ENCODE assay signal across 29 cellular contexts in the genomic region with DNA sequence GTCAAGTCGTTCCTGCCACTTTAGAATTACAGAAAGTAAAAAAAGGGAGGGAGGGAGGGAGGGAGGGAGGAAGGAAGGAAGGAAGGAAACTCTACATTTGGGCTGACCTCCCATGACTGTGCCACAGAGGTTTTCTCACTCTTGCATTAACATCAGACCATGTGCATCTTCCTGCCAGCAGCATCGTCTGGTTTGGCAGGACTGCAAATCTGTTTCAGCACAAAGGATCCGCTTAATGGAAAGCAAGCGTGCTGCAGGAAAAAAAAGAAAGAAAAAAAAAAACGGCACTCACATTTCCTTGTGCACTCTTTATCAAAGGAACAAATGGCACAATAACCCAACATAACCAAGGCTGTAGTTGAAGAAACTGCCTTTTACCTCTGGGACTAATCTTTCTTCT.
DNase-seq lines count a peak whose midpoint lies in the region; ATAC-seq and TF ChIP-seq lines count a peak whose summit lies in the region.
"Had no signal": no experiment of that assay in that cellular context is flagged by ENCODE, and none has a peak within 500 bp of the region (broad histone marks: within the 10 kb centered on the region; RNA-seq: fewer than 3 reads in every experiment).

No MANE protein-coding gene starts in this region.

- no peak for TF ChIP-seq RAD21 in SK-N-SH (IDR thresholded peaks at IDR 0.05; ENCODE audit: low read length)

- TF ChIP-seq POLR2A in esophagus muscularis mucosa (IDR thresholded peaks at IDR 0.05; ENCODE audit: low read depth) = no peak

- intact Hi-C loops in esophagus muscularis mucosa (cut with DNase I) = no loop called here

- DNase-seq in SK-N-SH (peak; percentile 55), RPMI7951 (ENCODE audit: low read depth) (peak; percentile 60), esophagus muscularis mucosa (ENCODE audit: extremely low spot score) (peak; percentile 14), coronary artery (ENCODE audit: low spot score) (no peak), NCI-H146 (lab: John Stamatoyannopoulos, UW) (no peak)
- no peak for DNase-seq in stimulated activated naive CD8-positive, alpha-beta T cell treated with anti-CD3 and anti-CD28 coated beads, Interleukin-15, Interleukin-2, amounts not matched to agents 100 U/mL and 50 U/mL, for 24 hours
- DNase-seq: activated CD4-positive, alpha-beta T cell treated with anti-CD3 and anti-CD28 coated beads, Interleukin-2, amount 10 ng/mL, durations not matched to agents 24 days and 14 days; activated naive CD8-positive, alpha-beta T cell treated with anti-CD3 and anti-CD28 coated beads, Interleukin-2, amount 50 U/mL, for 24 hours; activated T-cell treated with anti-CD3 and anti-CD28 coated beads, Interleukin-2, amount 50 U/mL, for 48 hours; brain microvascular endothelial cell; effector CD4-positive, alpha-beta T cell; erythroblast; HCEC 1CT; left lung; MM.1S; NCI-H1417 treated with DMSO at 0.1 percent for 48 hours; NCI-H2171 treated with DMSO at 0.1 percent for 48 hours; NCI-H524; NK-92 treated with Interleukin-12 subunit alpha and Interleukin-12 subunit beta, amount 100 ng/mL, for 24 hours; occipital lobe; PC-9; Right ventricle myocardium superior; stimulated activated naive CD4-positive, alpha-beta T cell; T-helper 9 cell; testis; WERI-Rb-1 had no signal

- H3F3A ChIP-seq in SK-N-SH (replicated peaks; ENCODE audit: insufficient read depth) = no peaks in the 10 kb centered on the region

- H3K27ac ChIP-seq in SK-N-SH (ENCODE audit: low read depth in 2 of 2, low read length in 1 of 2) = peak overlapping the region in 1 of 2 experiments; percentile 55; a peak in 2 of 4 replicates
- no peak overlapping the region for H3K27ac ChIP-seq in esophagus muscularis mucosa (replicated peaks in 1 of 4)
- no peak overlapping the region for H3K27ac ChIP-seq in coronary artery
- H3K27ac ChIP-seq: A549, brain microvascular endothelial cell, left lung, PC-9, testis, WERI-Rb-1 had no signal

- TF ChIP-seq CTCF in SK-N-SH (IDR thresholded peaks at IDR 0.05) (no peak), esophagus muscularis mucosa (IDR thresholded peaks at IDR 0.05) (no peak), coronary artery (IDR thresholded peaks at IDR 0.05) (no peak)

- no peak overlapping the region for H2AFZ ChIP-seq in SK-N-SH (ENCODE audit: low read depth)
- H2AFZ ChIP-seq: PC-9 had no signal

- H3K4me1 ChIP-seq in SK-N-SH (ENCODE audit: control insufficient read depth in 1 of 2, insufficient read depth in 2 of 2, low read depth in 1 of 2, low read length in 1 of 2) (peaks cover 0 to 3% of the 10 kb centered on the region in 2 experiments; a peak in 3 of 4 replicates), esophagus muscularis mucosa (peaks cover 20 to 31% (median 28%) of the 10 kb centered on the region in 4 donors)
- H3K4me1 ChIP-seq: A549, testis had no signal

- no peak overlapping the region for H3K9ac ChIP-seq in SK-N-SH

- no peaks in the 10 kb centered on the region for H3K79me2 ChIP-seq in SK-N-SH (ENCODE audit: insufficient read depth)

- H3K4me3 ChIP-seq in SK-N-SH (ENCODE audit: low read depth in 2 of 2, low read length in 1 of 2) (no peak overlapping the region), esophagus muscularis mucosa (no peak overlapping the region), coronary artery (no peak overlapping the region)
- H3K4me3 ChIP-seq: A549, left lung, PC-9, testis had no signal

- WGBS in SK-N-SH (ENCODE audit: low lambda C conversion rate) = 35% methylated on average over 5 of the region's 5 CpGs
- WGBS in esophagus muscularis mucosa = 31% methylated on average over 5 of the region's 5 CpGs

- CTCF ChIA-PET in SK-N-SH (lab: Yijun Ruan, JAX) = interaction anchor here (0.9 kb wide), 1 partner anchor 16 kb away, joined by 3 read pairs; no protein-coding TSS in a partner anchor

- H3K27me3 ChIP-seq in SK-N-SH (ENCODE audit: insufficient read depth) (peaks cover 4% of the 10 kb centered on the region; the same call in 1 of the 2 replicates), esophagus muscularis mucosa (no peaks in the 10 kb centered on the region)
- H3K27me3 ChIP-seq: left lung, testis had no signal

- H3K36me3 ChIP-seq in SK-N-SH (replicated peaks in 1 of 2; ENCODE audit: control insufficient read depth in 1 of 2, insufficient read depth in 2 of 2, low read length in 1 of 2) (no peaks in the 10 kb centered on the region), esophagus muscularis mucosa (no peaks in the 10 kb centered on the region)
- H3K36me3 ChIP-seq: brain microvascular endothelial cell, left lung, WERI-Rb-1 had no signal

- H4K20me1 ChIP-seq in SK-N-SH (ENCODE audit: insufficient read depth) = no peaks in the 10 kb centered on the region

- H3K4me2 ChIP-seq in SK-N-SH = no peak overlapping the region
- H3K4me2 ChIP-seq: A549, PC-9 had no signal

- ATAC-seq in SK-N-SH treated with all-trans-retinoic acid at 6 μM for 48 hours (no peak), HG03354 (IDR thresholded peaks at IDR 0.05; ENCODE audit: poor library complexity, severe bottlenecking, unreplicated experiment) (no peak)
- ATAC-seq in stimulated activated naive CD8-positive, alpha-beta T cell treated with anti-CD3 and anti-CD28 coated beads, Interleukin-15, Interleukin-2, amounts not matched to agents 100 U/mL and 50 U/mL, for 24 hours = no peak
- ATAC-seq: A549; activated naive CD8-positive, alpha-beta T cell treated with anti-CD3 and anti-CD28 coated beads, Interleukin-2, amount 50 U/mL, for 24 hours; left lung had no signal

- POLR2A ChIA-PET in SK-N-SH (lab: Yijun Ruan, JAX) = no interaction called here

- H3K9me2 ChIP-seq in SK-N-SH = no peaks in the 10 kb centered on the region

- no peaks in the 10 kb centered on the region for H3K9me3 ChIP-seq in SK-N-SH
- H3K9me3 ChIP-seq in esophagus muscularis mucosa = no peaks in the 10 kb centered on the region
- H3K9me3 ChIP-seq: A549, left lung, testis had no signal

- TF ChIP-seq EP300 in SK-N-SH (IDR thresholded peaks at IDR 0.05; ENCODE audit: borderline replicate concordance in 1 of 2, low read depth in 1 of 2, low read length in 1 of 2) = no peak; a peak in 1 of 4 replicates
- TF ChIP-seq EP300 in esophagus muscularis mucosa (IDR thresholded peaks at IDR 0.05) = no peak

TF ChIP-seq in SK-N-SH, 30 proteins besides CTCF, POLR2A, EP300 and RAD21:
- TF ChIP-seq MXI1 (IDR thresholded peaks at IDR 0.05; ENCODE audit: low read depth, low read length) = peak; percentile 57; the same call in 1 of the 2 replicates
- no peak for TF ChIP-seq GATA2 (CRISPR knock-in tag; IDR thresholded peaks at IDR 0.05)

TF ChIP-seq in SK-N-SH treated with all-trans-retinoic acid at 6 μM for 48 hours, 23 proteins besides CTCF, POLR2A, EP300 and RAD21 (continues in another document):
- TF ChIP-seq ZFP3 (CRISPR knock-in tag; IDR thresholded peaks at IDR 0.05) = no peak
- no peak for TF ChIP-seq TCF4 (CRISPR knock-in tag; IDR thresholded peaks at IDR 0.05; ENCODE audit: borderline replicate concordance)
- no peak for TF ChIP-seq PPARA (CRISPR knock-in tag; IDR thresholded peaks at IDR 0.05; ENCODE audit: borderline replicate concordance)
- TF ChIP-seq ZFP30 (CRISPR knock-in tag; IDR thresholded peaks at IDR 0.05) = no peak
- TF ChIP-seq PATZ1 (CRISPR knock-in tag; IDR thresholded peaks at IDR 0.05; ENCODE audit: borderline replicate concordance) = no peak
- no peak for TF ChIP-seq SNAI2 (CRISPR knock-in tag; IDR thresholded peaks at IDR 0.05)
- TF ChIP-seq, protein P1, sequence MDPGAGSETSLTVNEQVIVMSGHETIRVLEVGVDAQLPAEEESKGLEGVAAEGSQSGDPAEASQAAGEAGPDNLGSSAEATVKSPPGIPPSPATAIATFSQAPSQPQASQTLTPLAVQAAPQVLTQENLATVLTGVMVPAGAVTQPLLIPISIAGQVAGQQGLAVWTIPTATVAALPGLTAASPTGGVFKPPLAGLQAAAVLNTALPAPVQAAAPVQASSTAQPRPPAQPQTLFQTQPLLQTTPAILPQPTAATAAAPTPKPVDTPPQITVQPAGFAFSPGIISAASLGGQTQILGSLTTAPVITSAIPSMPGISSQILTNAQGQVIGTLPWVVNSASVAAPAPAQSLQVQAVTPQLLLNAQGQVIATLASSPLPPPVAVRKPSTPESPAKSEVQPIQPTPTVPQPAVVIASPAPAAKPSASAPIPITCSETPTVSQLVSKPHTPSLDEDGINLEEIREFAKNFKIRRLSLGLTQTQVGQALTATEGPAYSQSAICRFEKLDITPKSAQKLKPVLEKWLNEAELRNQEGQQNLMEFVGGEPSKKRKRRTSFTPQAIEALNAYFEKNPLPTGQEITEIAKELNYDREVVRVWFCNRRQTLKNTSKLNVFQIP (CRISPR knock-in tag; IDR thresholded peaks at IDR 0.05; ENCODE audit: borderline replicate concordance, low read depth) = no peak

Comparison
In these comparisons a context has a peak if more than half of its experiments do, and no peak if none do; other contexts are left out.
1. DNase-seq: peak in SK-N-SH (single experiment), RPMI7951 (single experiment) and esophagus muscularis mucosa (single experiment); none in coronary artery (single experiment), stimulated activated naive CD8-positive, alpha-beta T cell treated with anti-CD3 and anti-CD28 coated beads, Interleukin-15, Interleukin-2, amounts not matched to agents 100 U/mL and 50 U/mL, for 24 hours (single experiment) and NCI-H146 (single experiment).